Comparison of ENCODE assay signal across 14 cellular contexts in the genomic region with DNA sequence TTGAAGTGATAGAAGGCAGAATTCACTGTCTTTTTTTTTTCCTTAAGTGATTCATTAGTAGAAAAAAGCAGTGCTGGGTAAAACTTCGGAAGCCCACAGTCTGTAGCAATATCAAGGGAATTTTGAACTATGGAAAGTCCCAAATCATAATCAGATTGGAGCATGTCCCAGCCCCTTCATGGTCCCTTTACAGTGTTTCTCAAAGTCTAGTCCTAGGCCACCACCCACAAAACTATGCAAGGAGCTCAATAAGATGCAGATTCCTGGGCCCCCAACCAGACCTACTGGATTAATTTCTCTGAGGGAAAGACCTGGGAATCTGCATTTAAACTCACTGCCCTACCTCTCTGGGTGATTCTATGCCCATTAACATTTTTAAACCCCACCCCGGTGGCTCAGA. TPM values are rescaled to one million over a fixed set of nuclear protein-coding genes. Genes with fewer than 3 reads are reported as not detected.
DNase-seq lines count a peak whose midpoint lies in the region; ATAC-seq, FAIRE-seq and TF ChIP-seq lines count a peak whose summit lies in the region.
"Had no signal": no experiment of that assay in that cellular context is flagged by ENCODE, and none has a peak within 500 bp of the region (broad histone marks: within the 10 kb centered on the region; RNA-seq: fewer than 3 reads in every experiment).

No MANE protein-coding gene starts in this region.

- peaks cover 5% of the 10 kb centered on the region for H3K4me1 ChIP-seq in CD4-positive, CD25-positive, alpha-beta regulatory T cell (ENCODE audit: control insufficient read depth, insufficient read depth, low read length, poor library complexity, severe bottlenecking)
- peaks cover 0 to 78% (median 60%) of the 10 kb centered on the region in 4 donors for H3K4me1 ChIP-seq in sigmoid colon

- H3K4me1 Mint-ChIP-seq in CD4-positive, CD25-positive, alpha-beta regulatory T cell, result peaks cover 21 to 40% (median 28%) of the 10 kb centered on the region in 4 donors
- H3K4me1 Mint-ChIP-seq in WTC11, result peaks cover 54% of the 10 kb centered on the region

- H3K27me3 ChIP-seq in CD4-positive, CD25-positive, alpha-beta regulatory T cell (ENCODE audit: control insufficient read depth, insufficient read depth, low read length), result no peaks in the 10 kb centered on the region
- H3K27me3 ChIP-seq in sigmoid colon, result no peaks in the 10 kb centered on the region
- H3K27me3 ChIP-seq: testis had no signal

- H3K27ac ChIP-seq in CD4-positive, CD25-positive, alpha-beta regulatory T cell (ENCODE audit: insufficient read depth, low read length, poor library complexity, severe bottlenecking), result no peak overlapping the region
- H3K27ac ChIP-seq in sigmoid colon, result peak overlapping the region in 3 of 4 donors; percentile 27 to 81 (median 33)

- TF ChIP-seq EP300 in sigmoid colon (IDR thresholded peaks at IDR 0.05), result no peak

- CTCF ChIA-PET in WTC11 (lab: Charles Lee), result interaction anchor here (0.9 to 1.2 kb wide), 3 partner anchors 8 to 37 kb away, joined by 3 to 4 read pairs (median 3); no protein-coding TSS in a partner anchor

- no peak overlapping the region for H3K4me3 ChIP-seq in CD4-positive, CD25-positive, alpha-beta regulatory T cell (ENCODE audit: low read depth, low read length)
- H3K4me3 ChIP-seq in sigmoid colon, result no peak overlapping the region
- H3K4me3 ChIP-seq: testis had no signal

- intact Hi-C loops in sigmoid colon (cut with DNase I), result loop anchor here (5.0 kb wide), 1 partner anchor 82 kb away; no protein-coding TSS in a partner anchor

- no peaks in the 10 kb centered on the region for H3K9me3 Mint-ChIP-seq in CD4-positive, CD25-positive, alpha-beta regulatory T cell
- no peaks in the 10 kb centered on the region for H3K9me3 Mint-ChIP-seq in WTC11

- 60 to 79% methylated on average over 2 of the region's 2 CpGs for WGBS in sigmoid colon, 2 donors

- H3K27ac Mint-ChIP-seq in CD4-positive, CD25-positive, alpha-beta regulatory T cell, result peak overlapping the region in 2 of 3 donors; percentile 37 to 66
- H3K27ac Mint-ChIP-seq in WTC11, result peak overlapping the region; percentile 73

- H3K27me3 Mint-ChIP-seq in CD4-positive, CD25-positive, alpha-beta regulatory T cell, result no peaks in the 10 kb centered on the region
- no peaks in the 10 kb centered on the region for H3K27me3 Mint-ChIP-seq in WTC11 (ENCODE audit: low read depth)

- no peak for ATAC-seq in CD4-positive, CD25-positive, alpha-beta regulatory T cell (ENCODE audit: low read depth in 2 of 2)
- peak; percentile 8; the same call in 1 of the 2 replicates for ATAC-seq in WTC11
- no peak for ATAC-seq in GM21390 (IDR thresholded peaks at IDR 0.05; ENCODE audit: unreplicated experiment)
- ATAC-seq in HG02870 (IDR thresholded peaks at IDR 0.05; ENCODE audit: unreplicated experiment), result no peak
- ATAC-seq: esophagus mucosa, PC-3 had no signal

- DNase-seq in CD4-positive, CD25-positive, alpha-beta regulatory T cell, result no peak
- no peak for DNase-seq in WTC11 (ENCODE audit: low spot score)
- DNase-seq in fibroblast of peridontal ligament (ENCODE audit: extremely low read depth), result peak; percentile 60
- DNase-seq in sigmoid colon, result no peak
- DNase-seq in NCI-H748 treated with DMSO at 0.1 percent for 48 hours (lab: John Stamatoyannopoulos, UW), result no peak
- no peak for DNase-seq in H54 (ENCODE audit: insufficient read length, low spot score)
- DNase-seq: H7, NCI-H187, PC-3, posterior cingulate gyrus, testis had no signal

- TF ChIP-seq CTCF in WTC11 (IDR thresholded peaks at IDR 0.05) (no peak), sigmoid colon (IDR thresholded peaks at IDR 0.05) (no peak)

- FAIRE-seq in H54 (lab: Jason Lieb, UNC), result no peak

- no peak overlapping the region for H3K4me3 Mint-ChIP-seq in CD4-positive, CD25-positive, alpha-beta regulatory T cell
- no peak overlapping the region for H3K4me3 Mint-ChIP-seq in WTC11

- POLR2A ChIA-PET in WTC11 (lab: Charles Lee), result no interaction called here

- TF ChIP-seq POLR2A in sigmoid colon (IDR thresholded peaks at IDR 0.05), result no peak
- no peak for TF ChIP-seq POLR2A in H54 (IDR thresholded peaks at IDR 0.05; ENCODE audit: low read depth, low read length)

- H3K36me3 ChIP-seq in CD4-positive, CD25-positive, alpha-beta regulatory T cell (ENCODE audit: control insufficient read depth, insufficient read depth, low read length), result peaks cover 36% of the 10 kb centered on the region
- no peaks in the 10 kb centered on the region for H3K36me3 ChIP-seq in sigmoid colon

- H3K36me3 Mint-ChIP-seq in CD4-positive, CD25-positive, alpha-beta regulatory T cell, result peaks cover 49% of the 10 kb centered on the region
- H3K36me3 Mint-ChIP-seq in WTC11, result peaks cover 8% of the 10 kb centered on the region; the same call in 1 of the 2 replicates

- H3K9me3 ChIP-seq in CD4-positive, CD25-positive, alpha-beta regulatory T cell (ENCODE audit: control insufficient read depth in 2 of 2, low read length in 2 of 2), result no peaks in the 10 kb centered on the region
- H3K9me3 ChIP-seq in sigmoid colon, result no peaks in the 10 kb centered on the region
- H3K9me3 ChIP-seq: testis had no signal

TF ChIP-seq in WTC11, 78 proteins besides CTCF, POLR2A, EP300 and RAD21:
- TF ChIP-seq, protein P1, sequence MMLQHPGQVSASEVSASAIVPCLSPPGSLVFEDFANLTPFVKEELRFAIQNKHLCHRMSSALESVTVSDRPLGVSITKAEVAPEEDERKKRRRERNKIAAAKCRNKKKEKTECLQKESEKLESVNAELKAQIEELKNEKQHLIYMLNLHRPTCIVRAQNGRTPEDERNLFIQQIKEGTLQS (CRISPR knock-in tag; conservative IDR thresholded peaks at IDR 0.05), result no peak
- TF ChIP-seq, protein P2, sequence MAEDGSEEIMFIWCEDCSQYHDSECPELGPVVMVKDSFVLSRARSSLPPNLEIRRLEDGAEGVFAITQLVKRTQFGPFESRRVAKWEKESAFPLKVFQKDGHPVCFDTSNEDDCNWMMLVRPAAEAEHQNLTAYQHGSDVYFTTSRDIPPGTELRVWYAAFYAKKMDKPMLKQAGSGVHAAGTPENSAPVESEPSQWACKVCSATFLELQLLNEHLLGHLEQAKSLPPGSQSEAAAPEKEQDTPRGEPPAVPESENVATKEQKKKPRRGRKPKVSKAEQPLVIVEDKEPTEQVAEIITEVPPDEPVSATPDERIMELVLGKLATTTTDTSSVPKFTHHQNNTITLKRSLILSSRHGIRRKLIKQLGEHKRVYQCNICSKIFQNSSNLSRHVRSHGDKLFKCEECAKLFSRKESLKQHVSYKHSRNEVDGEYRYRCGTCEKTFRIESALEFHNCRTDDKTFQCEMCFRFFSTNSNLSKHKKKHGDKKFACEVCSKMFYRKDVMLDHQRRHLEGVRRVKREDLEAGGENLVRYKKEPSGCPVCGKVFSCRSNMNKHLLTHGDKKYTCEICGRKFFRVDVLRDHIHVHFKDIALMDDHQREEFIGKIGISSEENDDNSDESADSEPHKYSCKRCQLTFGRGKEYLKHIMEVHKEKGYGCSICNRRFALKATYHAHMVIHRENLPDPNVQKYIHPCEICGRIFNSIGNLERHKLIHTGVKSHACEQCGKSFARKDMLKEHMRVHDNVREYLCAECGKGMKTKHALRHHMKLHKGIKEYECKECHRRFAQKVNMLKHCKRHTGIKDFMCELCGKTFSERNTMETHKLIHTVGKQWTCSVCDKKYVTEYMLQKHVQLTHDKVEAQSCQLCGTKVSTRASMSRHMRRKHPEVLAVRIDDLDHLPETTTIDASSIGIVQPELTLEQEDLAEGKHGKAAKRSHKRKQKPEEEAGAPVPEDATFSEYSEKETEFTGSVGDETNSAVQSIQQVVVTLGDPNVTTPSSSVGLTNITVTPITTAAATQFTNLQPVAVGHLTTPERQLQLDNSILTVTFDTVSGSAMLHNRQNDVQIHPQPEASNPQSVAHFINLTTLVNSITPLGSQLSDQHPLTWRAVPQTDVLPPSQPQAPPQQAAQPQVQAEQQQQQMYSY (CRISPR knock-in tag; IDR thresholded peaks at IDR 0.05), result no peak
- TF ChIP-seq SMAD4 (CRISPR knock-in tag; IDR thresholded peaks at IDR 0.05), result no peak
- TF ChIP-seq FOXK1 (CRISPR knock-in tag; IDR thresholded peaks at IDR 0.05), result no peak
- no peak for TF ChIP-seq SMAD3 (CRISPR knock-in tag; IDR thresholded peaks at IDR 0.05; ENCODE audit: borderline replicate concordance)
- TF ChIP-seq TEAD1 (CRISPR knock-in tag; IDR thresholded peaks at IDR 0.05), result no peak
- TF ChIP-seq, protein P3, sequence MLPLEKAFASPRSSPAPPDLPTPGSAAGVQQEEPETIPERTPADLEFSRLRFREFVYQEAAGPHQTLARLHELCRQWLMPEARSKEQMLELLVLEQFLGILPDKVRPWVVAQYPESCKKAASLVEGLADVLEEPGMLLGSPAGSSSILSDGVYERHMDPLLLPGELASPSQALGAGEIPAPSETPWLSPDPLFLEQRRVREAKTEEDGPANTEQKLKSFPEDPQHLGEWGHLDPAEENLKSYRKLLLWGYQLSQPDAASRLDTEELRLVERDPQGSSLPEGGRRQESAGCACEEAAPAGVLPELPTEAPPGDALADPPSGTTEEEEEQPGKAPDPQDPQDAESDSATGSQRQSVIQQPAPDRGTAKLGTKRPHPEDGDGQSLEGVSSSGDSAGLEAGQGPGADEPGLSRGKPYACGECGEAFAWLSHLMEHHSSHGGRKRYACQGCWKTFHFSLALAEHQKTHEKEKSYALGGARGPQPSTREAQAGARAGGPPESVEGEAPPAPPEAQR (CRISPR knock-in tag; IDR thresholded peaks at IDR 0.05), result no peak
- TF ChIP-seq RORB (CRISPR knock-in tag; IDR thresholded peaks at IDR 0.05), result no peak
- TF ChIP-seq ZBTB21 (CRISPR knock-in tag; IDR thresholded peaks at IDR 0.05; ENCODE audit: borderline replicate concordance), result no peak
- no peak for TF ChIP-seq GABPB1 (CRISPR knock-in tag; IDR thresholded peaks at IDR 0.05)
- no peak for TF ChIP-seq FOXP1 (CRISPR knock-in tag; IDR thresholded peaks at IDR 0.05; ENCODE audit: borderline replicate concordance)
- TF ChIP-seq, protein P4, sequence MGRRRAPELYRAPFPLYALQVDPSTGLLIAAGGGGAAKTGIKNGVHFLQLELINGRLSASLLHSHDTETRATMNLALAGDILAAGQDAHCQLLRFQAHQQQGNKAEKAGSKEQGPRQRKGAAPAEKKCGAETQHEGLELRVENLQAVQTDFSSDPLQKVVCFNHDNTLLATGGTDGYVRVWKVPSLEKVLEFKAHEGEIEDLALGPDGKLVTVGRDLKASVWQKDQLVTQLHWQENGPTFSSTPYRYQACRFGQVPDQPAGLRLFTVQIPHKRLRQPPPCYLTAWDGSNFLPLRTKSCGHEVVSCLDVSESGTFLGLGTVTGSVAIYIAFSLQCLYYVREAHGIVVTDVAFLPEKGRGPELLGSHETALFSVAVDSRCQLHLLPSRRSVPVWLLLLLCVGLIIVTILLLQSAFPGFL (CRISPR knock-in tag; IDR thresholded peaks at IDR 0.05; ENCODE audit: borderline replicate concordance), result no peak
- TF ChIP-seq GRHL2 (CRISPR knock-in tag; IDR thresholded peaks at IDR 0.05; ENCODE audit: insufficient replicate concordance, severe bottlenecking), result no peak
- TF ChIP-seq OVOL2 (CRISPR knock-in tag; IDR thresholded peaks at IDR 0.05; ENCODE audit: borderline replicate concordance), result no peak

RNA-seq across cellular contexts. Expression of a gene that starts 22.5 kb away (rescaled TPM):
- total RNA-seq in CD4-positive, CD25-positive, alpha-beta regulatory T cell, result 104 TPM
- 10 to 100 TPM; 18.1 to 21.5 (median 19.9) TPM for polyA plus RNA-seq in CD4-positive, CD25-positive, alpha-beta regulatory T cell
- total RNA-seq in WTC11 (2021) (7.0 to 9.8 TPM (median 8.3 TPM) in 3 replicates), sigmoid colon (10 to 100 TPM; 13.8 to 21.4 (median 20.0) TPM)
- polyA plus RNA-seq in sigmoid colon, result 10 to 100 TPM; 20.5 to 42.5 (median 23.4) TPM
